In genomic region chr5:93246093-93246855, GRCh38 we compare ENCODE assay signal across 11 cellular contexts.
DNase-seq lines count a peak whose midpoint lies in the region; ATAC-seq and TF ChIP-seq lines count a peak whose summit lies in the region.
"Had no signal": no experiment of that assay in that cellular context is flagged by ENCODE, and none has a peak within 500 bp of the region (broad histone marks: within the 10 kb centered on the region; RNA-seq: fewer than 3 reads in every experiment).

No MANE protein-coding gene starts in this region.

- H3K4me1 ChIP-seq in neuron (ENCODE audit: insufficient read depth, low read length) (peaks cover 25% of the 10 kb centered on the region), esophagus muscularis mucosa (peaks cover 0 to 22% (median 13%) of the 10 kb centered on the region in 4 donors)

- H3K9me3 ChIP-seq in neuron (ENCODE audit: low read length), result no peaks in the 10 kb centered on the region
- no peaks in the 10 kb centered on the region for H3K9me3 ChIP-seq in esophagus muscularis mucosa

- no peak for ATAC-seq in GM19455 (IDR thresholded peaks at IDR 0.05; ENCODE audit: unreplicated experiment)

- no peaks in the 10 kb centered on the region for H3K27me3 Mint-ChIP-seq in HFFc6 (ENCODE audit: insufficient read depth)
- H3K27me3 Mint-ChIP-seq: naive B cell had no signal

- no peak for TF ChIP-seq EP300 in esophagus muscularis mucosa (IDR thresholded peaks at IDR 0.05)

- H3K27me3 ChIP-seq in neuron (ENCODE audit: insufficient read depth, low read length), result no peaks in the 10 kb centered on the region
- H3K27me3 ChIP-seq in esophagus muscularis mucosa, result no peaks in the 10 kb centered on the region

- H3K4me3 ChIP-seq in neuron (ENCODE audit: low read length) (no peak overlapping the region), coronary artery (no peak overlapping the region), esophagus muscularis mucosa (no peak overlapping the region)

- no peaks in the 10 kb centered on the region for H3K36me3 Mint-ChIP-seq in HFFc6 (ENCODE audit: low read depth)
- H3K36me3 Mint-ChIP-seq: naive B cell had no signal

- TF ChIP-seq POLR2A in esophagus muscularis mucosa (IDR thresholded peaks at IDR 0.05; ENCODE audit: low read depth), result no peak

- DNase-seq in ELF-1 (ENCODE audit: low read depth, low spot score) (peak; percentile 49), NCI-H748 treated with DMSO at 0.1 percent for 48 hours (lab: John Stamatoyannopoulos, UW) (peak; percentile 85), fibroblast of peridontal ligament (ENCODE audit: extremely low read depth) (peak; percentile 85), coronary artery (ENCODE audit: low spot score) (no peak), esophagus muscularis mucosa (ENCODE audit: extremely low spot score) (no peak), HFFc6 (no peak)
- DNase-seq: DMS153, naive B cell, T-helper 1 cell had no signal

- WGBS in esophagus muscularis mucosa, result 36% methylated on average over 6 of the region's 6 CpGs

- H3K4me3 Mint-ChIP-seq in HFFc6, result no peak overlapping the region
- H3K4me3 Mint-ChIP-seq: naive B cell had no signal

- H3K9me3 Mint-ChIP-seq in HFFc6, result no peaks in the 10 kb centered on the region
- H3K9me3 Mint-ChIP-seq: naive B cell had no signal

- H3K27ac ChIP-seq in coronary artery (peak overlapping the region in 1 of 2 donors; percentile 27), esophagus muscularis mucosa (replicated peaks in 1 of 4) (peak overlapping the region in 1 of 4 donors; percentile 28)

- peak overlapping the region; percentile 48 for H2AFZ ChIP-seq in neuron (ENCODE audit: low read depth, low read length)

- intact Hi-C loops in esophagus muscularis mucosa (cut with DNase I), result no loop called here

- TF ChIP-seq CTCF in coronary artery (IDR thresholded peaks at IDR 0.05) (no peak), esophagus muscularis mucosa (IDR thresholded peaks at IDR 0.05) (no peak), HFFc6 (IDR thresholded peaks at IDR 0.05) (no peak)

- no peak overlapping the region for H3K27ac Mint-ChIP-seq in HFFc6

- H3K36me3 ChIP-seq in neuron (ENCODE audit: insufficient read depth, low read length) (no peaks in the 10 kb centered on the region), esophagus muscularis mucosa (no peaks in the 10 kb centered on the region)

- H3K4me1 Mint-ChIP-seq in HFFc6 (ENCODE audit: low read depth), result peaks cover 31% of the 10 kb centered on the region
- H3K4me1 Mint-ChIP-seq: naive B cell had no signal

Comparison
In these comparisons a context has a peak if more than half of its experiments do, and no peak if none do; other contexts are left out.
1. DNase-seq: peak in ELF-1 (single experiment), NCI-H748 treated with DMSO at 0.1 percent for 48 hours (single experiment) and fibroblast of peridontal ligament (single experiment); none in coronary artery (single experiment), esophagus muscularis mucosa (single experiment) and HFFc6 (single experiment).